ENCODE assay signal across 8 cellular contexts in the genomic region with DNA sequence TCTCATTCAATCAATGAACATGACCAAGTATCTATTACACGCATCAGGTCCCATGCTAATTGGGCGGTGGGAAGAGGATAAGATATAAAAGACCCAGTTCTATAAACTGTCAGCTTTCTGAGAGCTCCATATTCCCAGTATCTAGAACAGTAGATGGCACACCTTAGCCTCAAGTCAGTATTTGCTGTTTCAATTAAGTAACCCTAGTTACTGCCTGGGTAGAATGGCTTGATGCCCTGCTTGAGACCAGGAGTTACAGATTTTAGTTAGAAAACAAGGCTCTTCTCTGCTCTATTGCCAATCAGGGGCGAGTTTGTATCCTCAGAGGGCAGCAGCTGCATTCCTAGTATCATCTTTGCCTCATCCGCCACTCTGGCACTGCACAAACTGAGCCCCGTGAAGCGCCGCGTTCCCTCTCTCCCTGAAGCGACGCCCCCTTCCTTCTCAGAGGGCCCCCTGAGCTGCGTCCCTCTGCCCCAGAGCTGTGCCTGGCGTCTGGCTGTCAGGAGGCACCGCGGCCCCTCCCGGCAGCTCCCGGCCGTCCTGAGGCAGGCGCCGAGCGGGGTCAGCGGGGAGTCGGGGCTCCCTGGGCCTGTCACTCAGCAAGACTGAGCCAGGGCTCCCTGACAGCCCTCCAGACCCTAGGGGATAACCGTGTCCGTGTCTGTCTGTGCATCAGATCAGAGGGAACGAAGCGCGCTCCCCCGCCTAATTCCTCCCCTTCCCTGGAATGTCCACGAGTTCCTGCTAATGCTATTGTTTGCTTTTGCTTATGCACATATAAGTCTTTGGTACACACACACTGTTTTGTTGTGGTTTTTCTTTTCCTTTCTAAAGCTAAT.
DNase-seq lines count a peak whose midpoint lies in the region; ATAC-seq and TF ChIP-seq lines count a peak whose summit lies in the region.

No MANE protein-coding gene starts in this region.

- H4K20me1 ChIP-seq in neural progenitor cell (ENCODE audit: low read depth) = no peaks in the 10 kb centered on the region

- peaks cover 14% of the 10 kb centered on the region for H3K4me1 Mint-ChIP-seq in neural progenitor cell

- no peaks in the 10 kb centered on the region for H3K27me3 ChIP-seq in NT2/D1 (ENCODE audit: insufficient read depth, insufficient read length)
- no peaks in the 10 kb centered on the region for H3K27me3 ChIP-seq in neural progenitor cell

- H3K79me2 ChIP-seq in neural progenitor cell (ENCODE audit: low read depth) = no peaks in the 10 kb centered on the region

- H3K4me3 ChIP-seq in AG09309 (ENCODE audit: control insufficient read depth, low read depth, low read length) (peak overlapping the region; percentile 56), NT2/D1 (ENCODE audit: insufficient read length, low read depth) (peak overlapping the region; percentile 27), fibroblast of villous mesenchyme (ENCODE audit: low read depth, low read length) (peak overlapping the region; percentile 61), neural progenitor cell (peak overlapping the region; percentile 49)

- H3K4me2 ChIP-seq in neural progenitor cell = peak overlapping the region; percentile 80

- TF ChIP-seq CTCF in AG09309 (IDR thresholded peaks at IDR 0.05; ENCODE audit: control insufficient read depth, insufficient read depth, low read depth, low read length, missing control alignments) = no peak
- TF ChIP-seq CTCF in fibroblast of villous mesenchyme (IDR thresholded peaks at IDR 0.05; ENCODE audit: insufficient read depth, low read depth, low read length) = no peak
- no peak for TF ChIP-seq CTCF in neural progenitor cell (IDR thresholded peaks at IDR 0.05)

- ATAC-seq in HG02642 (IDR thresholded peaks at IDR 0.05; ENCODE audit: poor library complexity, unreplicated experiment) (no peak), HG03196 (IDR thresholded peaks at IDR 0.05; ENCODE audit: unreplicated experiment) (no peak)

- no peaks in the 10 kb centered on the region for H3K27me3 Mint-ChIP-seq in neural progenitor cell (ENCODE audit: insufficient read depth, low read depth)

- no peaks in the 10 kb centered on the region for H3K36me3 ChIP-seq in NT2/D1 (ENCODE audit: insufficient read depth, insufficient read length, low read length)
- H3K36me3 ChIP-seq in neural progenitor cell = no peaks in the 10 kb centered on the region

- H3K9me3 Mint-ChIP-seq in neural progenitor cell = no peaks in the 10 kb centered on the region

- no peaks in the 10 kb centered on the region for H3K36me3 Mint-ChIP-seq in neural progenitor cell

- H3K9ac ChIP-seq in NT2/D1 (ENCODE audit: insufficient read length, low read depth) = no peak overlapping the region
- no peak overlapping the region for H3K9ac ChIP-seq in neural progenitor cell

- H3K9me3 ChIP-seq in NT2/D1 (ENCODE audit: insufficient read depth, low read length) (no peaks in the 10 kb centered on the region), neural progenitor cell (ENCODE audit: low read depth) (no peaks in the 10 kb centered on the region)

- peak; percentile 2 for DNase-seq in AG09309 (ENCODE audit: low read depth)
- DNase-seq in NT2/D1 (ENCODE audit: low read depth, low spot score) = no peak
- peak; percentile 12 for DNase-seq in fibroblast of villous mesenchyme (ENCODE audit: low read depth)
- DNase-seq in neural progenitor cell (ENCODE audit: low spot score) = peak; percentile 78
- no peak for DNase-seq in NCI-H1092 (lab: John Stamatoyannopoulos, UW)
- DNase-seq in DMS79 treated with DMSO at 0.1 percent for 48 hours (lab: John Stamatoyannopoulos, UW) = no peak

- H2AFZ ChIP-seq in neural progenitor cell (replicated peaks) = peak overlapping the region; percentile 92

- H3K27ac Mint-ChIP-seq in neural progenitor cell = no peak overlapping the region

- H3K4me1 ChIP-seq in NT2/D1 (ENCODE audit: insufficient read depth, insufficient read length) (no peaks in the 10 kb centered on the region), neural progenitor cell (peaks cover 8% of the 10 kb centered on the region)

- peak overlapping the region; percentile 82 for H3K4me3 Mint-ChIP-seq in neural progenitor cell

- H3K27ac ChIP-seq in neural progenitor cell = no peak overlapping the region

- H3F3A ChIP-seq in neural progenitor cell (ENCODE audit: low read depth) = no peaks in the 10 kb centered on the region

Comparison
In these comparisons a context has a peak if more than half of its experiments do, and no peak if none do; other contexts are left out.
1. DNase-seq: peak in AG09309 (single experiment), fibroblast of villous mesenchyme (single experiment) and neural progenitor cell (single experiment); none in NT2/D1 (single experiment), NCI-H1092 (single experiment) and DMS79 treated with DMSO at 0.1 percent for 48 hours (single experiment).
2. Peak in every context shown above with its lines, with median percentiles within 50 percentile points of each other: H3K4me3 ChIP-seq.